13 cellular contexts compared by ENCODE assay signal in genomic region chr20:59120491-59120890, GRCh38. TPM values are rescaled to one million over a fixed set of nuclear protein-coding genes. Genes with fewer than 3 reads are reported as not detected.
DNase-seq lines count a peak whose midpoint lies in the region; ATAC-seq, FAIRE-seq and TF ChIP-seq lines count a peak whose summit lies in the region.
"Had no signal": no experiment of that assay in that cellular context is flagged by ENCODE, and none has a peak within 500 bp of the region (broad histone marks: within the 10 kb centered on the region; RNA-seq: fewer than 3 reads in every experiment).

No MANE protein-coding gene starts in this region.

- no peak for FAIRE-seq in frontal cortex (lab: Jason Lieb, UNC)

- no peaks in the 10 kb centered on the region for H3K36me3 Mint-ChIP-seq in T-helper 17 cell (ENCODE audit: low read depth)
- H3K36me3 Mint-ChIP-seq in effector memory CD8-positive, alpha-beta T cell (ENCODE audit: insufficient read depth): peaks cover 27% of the 10 kb centered on the region
- H3K36me3 Mint-ChIP-seq: brain had no signal

- peak overlapping the region; percentile 97 for H3K4me2 ChIP-seq in BLaER1

- TF ChIP-seq CTCF in GM12865 (IDR thresholded peaks at IDR 0.05; ENCODE audit: insufficient read depth, low read depth, low read length, missing control alignments): no peak

- H3K36me3 ChIP-seq in BLaER1: no peaks in the 10 kb centered on the region
- H3K36me3 ChIP-seq: HAP-1 had no signal

- H4K20me1 ChIP-seq in BLaER1: no peaks in the 10 kb centered on the region

- no peaks in the 10 kb centered on the region for H3K9me3 Mint-ChIP-seq in effector memory CD8-positive, alpha-beta T cell

- peak overlapping the region; percentile 28; the same call in 1 of the 2 replicates for H3K4me3 ChIP-seq in BLaER1
- H3K4me3 ChIP-seq in GM12865 (ENCODE audit: low read depth, low read length): no peak overlapping the region
- H3K4me3 ChIP-seq: HAP-1, psoas muscle had no signal

- peak overlapping the region; percentile 30; the same call in 1 of the 2 replicates for H3K9ac ChIP-seq in BLaER1

- no peaks in the 10 kb centered on the region for H3K27me3 ChIP-seq in BLaER1

- no peaks in the 10 kb centered on the region for H3K27me3 Mint-ChIP-seq in T-helper 17 cell
- H3K27me3 Mint-ChIP-seq in effector memory CD8-positive, alpha-beta T cell: no peaks in the 10 kb centered on the region

- peaks cover 86% of the 10 kb centered on the region for H3K4me1 ChIP-seq in BLaER1
- H3K4me1 ChIP-seq: HAP-1, psoas muscle had no signal

- ATAC-seq in T-helper 17 cell: peak; percentile 42
- peak; percentile 64 for ATAC-seq in effector memory CD8-positive, alpha-beta T cell (replicated peaks)
- no peak for ATAC-seq in HG03095 (IDR thresholded peaks at IDR 0.05; ENCODE audit: unreplicated experiment)
- ATAC-seq in GM21529 (IDR thresholded peaks at IDR 0.05; ENCODE audit: unreplicated experiment): no peak
- ATAC-seq: psoas muscle had no signal

- peak overlapping the region; percentile 90 for H3K4me3 Mint-ChIP-seq in T-helper 17 cell
- H3K4me3 Mint-ChIP-seq in effector memory CD8-positive, alpha-beta T cell: peak overlapping the region; percentile 72 to 77
- H3K4me3 Mint-ChIP-seq: brain had no signal

- peak overlapping the region; percentile 96 for H3K27ac ChIP-seq in BLaER1
- H3K27ac ChIP-seq: psoas muscle had no signal

- DNase-seq in GM12865 (ENCODE audit: low read depth) (peak; percentile 44), T-helper 17 cell (peak in 2 of 3 donors; percentile 14 to 27), cardiac septum (ENCODE audit: low spot score) (no peak), frontal cortex (ENCODE audit: low spot score in 2 of 2) (no peak)
- DNase-seq in effector memory CD8-positive, alpha-beta T cell: peak; percentile 44 to 52 (median 49)
- DNase-seq: mesendoderm, NCI-H2081 treated with DMSO at 0.1 percent for 48 hours, psoas muscle had no signal

- peaks cover 71% of the 10 kb centered on the region for H3K4me1 Mint-ChIP-seq in T-helper 17 cell
- H3K4me1 Mint-ChIP-seq in effector memory CD8-positive, alpha-beta T cell (ENCODE audit: low read depth in 2 of 2): peaks cover 60 to 74% of the 10 kb centered on the region in 2 donors

- H3K9me3 ChIP-seq in BLaER1 (no peaks in the 10 kb centered on the region; the same call in 1 of the 2 replicates), T-helper 17 cell (ENCODE audit: control insufficient read depth, low read length, poor library complexity, severe bottlenecking) (no peaks in the 10 kb centered on the region)
- H3K9me3 ChIP-seq: HAP-1, psoas muscle had no signal

- intact Hi-C loops in cardiac septum (cut with DNase I): no loop called here

- peak overlapping the region; percentile 100 for H3K27ac Mint-ChIP-seq in T-helper 17 cell
- peak overlapping the region; percentile 97 to 99 for H3K27ac Mint-ChIP-seq in effector memory CD8-positive, alpha-beta T cell

RNA-seq across cellular contexts. Expression of gene ZNF831, which starts 43.1 kb away (rescaled TPM):
- total RNA-seq in T-helper 17 cell: 10 to 100 TPM; 37.8 to 42.0 TPM
- 0.05 TPM for total RNA-seq in cardiac septum
- under 0.01 TPM for total RNA-seq in frontal cortex

Comparison
In these comparisons a context has a peak if more than half of its experiments do, and no peak if none do; other contexts are left out.
1. DNase-seq: peak in GM12865 (single experiment), T-helper 17 cell (2 of 3) and effector memory CD8-positive, alpha-beta T cell (3 of 3); none in cardiac septum (single experiment) and frontal cortex (0 of 2).
2. ATAC-seq: peak in T-helper 17 cell (single experiment) and effector memory CD8-positive, alpha-beta T cell (single experiment); none in HG03095 (single experiment) and GM21529 (single experiment).
3. RNA of gene ZNF831, which starts 43.1 kb away (total RNA-seq): 37.8 to 42.0 TPM in T-helper 17 cell; 0.05 TPM in cardiac septum (single experiment) and under 0.01 TPM in frontal cortex (single experiment); every median in the first group is over 10 times any median in the second.